In genomic region chr11:47906066-47906465, GRCh38 we compare ENCODE assay signal across 15 cellular contexts.
"Had no signal": no experiment of that assay in that cellular context is flagged by ENCODE, and none has a peak within 500 bp of the region (broad histone marks: within the 10 kb centered on the region; RNA-seq: fewer than 3 reads in every experiment).

No MANE protein-coding gene starts in this region.

- H3K27me3 ChIP-seq: sigmoid colon had no signal

- H3K4me3 ChIP-seq: sigmoid colon had no signal

- H3K4me1 ChIP-seq: sigmoid colon had no signal

- H3K9me3 ChIP-seq: sigmoid colon had no signal

- DNase-seq: activated CD8-positive, alpha-beta memory T cell treated with anti-CD3 and anti-CD28 coated beads, Interleukin-2, amount 50 U/mL, for 4 hours; activated CD8-positive, alpha-beta T cell treated with anti-CD3 and anti-CD28 coated beads for 36 hours; activated naive CD8-positive, alpha-beta T cell treated with anti-CD3 and anti-CD28 coated beads, Interleukin-2, amount 10 ng/mL, durations not matched to agents 7 days and 5 days; activated T-cell treated with anti-CD3 and anti-CD28 coated beads, Interleukin-2, amount 50 U/mL, for 72 hours; anterior cingulate cortex; head of caudate nucleus; nephron progenitor cell; sigmoid colon; stimulated activated CD4-positive, alpha-beta T cell treated with anti-CD3 and anti-CD28 coated beads, Interleukin-4, amount 100 ng/mL, for 1 hour; stimulated activated CD8-positive, alpha-beta memory T cell treated with anti-CD3 and anti-CD28 coated beads, Interleukin-4, amount 100 ng/mL, for 48 hours; stimulated activated naive CD8-positive, alpha-beta T cell treated with anti-CD3 and anti-CD28 coated beads, Interleukin-15, Interleukin-2, amounts not matched to agents 100 U/mL and 50 U/mL, for 24 hours had no signal

- ATAC-seq: activated CD8-positive, alpha-beta T cell treated with anti-CD3 and anti-CD28 coated beads for 36 hours; activated T-cell treated with anti-CD3 and anti-CD28 coated beads, Interleukin-2, amount 50 U/mL, for 72 hours; stimulated activated naive CD8-positive, alpha-beta T cell treated with anti-CD3 and anti-CD28 coated beads, Interleukin-15, Interleukin-2, amounts not matched to agents 100 U/mL and 50 U/mL, for 24 hours had no signal

- FAIRE-seq: bronchial epithelial cell, endometrium, islet of Langerhans had no signal

- H3K27ac ChIP-seq: sigmoid colon, VCaP had no signal

- H3K36me3 ChIP-seq: sigmoid colon had no signal
